In genomic region chr18:2657043-2657512, GRCh38 we compare ENCODE assay signal across 8 cellular contexts. TPM values are rescaled to one million over a fixed set of nuclear protein-coding genes. Genes with fewer than 3 reads are reported as not detected.
DNase-seq lines count a peak whose midpoint lies in the region; ATAC-seq, FAIRE-seq and TF ChIP-seq lines count a peak whose summit lies in the region.

No MANE protein-coding gene starts in this region.

- H3K27ac ChIP-seq in 22Rv1 (peak overlapping the region; percentile 97), astrocyte (ENCODE audit: low read depth, low read length) (peak overlapping the region; percentile 91), substantia nigra (ENCODE audit: low read depth, low read length, poor library complexity, severe bottlenecking) (no peak overlapping the region)

- FAIRE-seq in astrocyte (lab: Jason Lieb, UNC) = no peak

- no peak for TF ChIP-seq CTCF in 22Rv1 (IDR thresholded peaks at IDR 0.05)
- no peak for TF ChIP-seq CTCF in HFF-Myc (IDR thresholded peaks at IDR 0.05; ENCODE audit: low read depth, low read length, missing control alignments)
- no peak for TF ChIP-seq CTCF in astrocyte (IDR thresholded peaks at IDR 0.05; ENCODE audit: insufficient read depth, low read depth, low read length)

- no peaks in the 10 kb centered on the region for H3K27me3 ChIP-seq in astrocyte (ENCODE audit: insufficient read depth, low read length)

- H3K4me3 Mint-ChIP-seq in astrocyte (ENCODE audit: unreplicated experiment) (peak overlapping the region; percentile 93), memory B cell (peak overlapping the region; percentile 96)

- no peak for DNase-seq in HFF-Myc (ENCODE audit: extremely low read depth, low read depth)
- no peak for DNase-seq in astrocyte (ENCODE audit: low read depth)
- DNase-seq in memory B cell (ENCODE audit: low spot score in 2 of 2) = no peak
- DNase-seq in substantia nigra (lab: John Stamatoyannopoulos, UW) = no peak
- no peak for DNase-seq in kidney tubule cell (ENCODE audit: low spot score)
- no peak for DNase-seq in retina

- ATAC-seq in memory B cell (ENCODE audit: low read depth) = no peak
- ATAC-seq in HG02938 (IDR thresholded peaks at IDR 0.05; ENCODE audit: unreplicated experiment) = no peak

- H3K4me1 Mint-ChIP-seq in astrocyte (ENCODE audit: low read depth, unreplicated experiment) (peaks cover 10% of the 10 kb centered on the region), memory B cell (peaks cover 23% of the 10 kb centered on the region)

- H3K9me3 Mint-ChIP-seq in astrocyte (ENCODE audit: unreplicated experiment) = no peaks in the 10 kb centered on the region
- peaks cover 3% of the 10 kb centered on the region for H3K9me3 Mint-ChIP-seq in memory B cell

- H3K36me3 Mint-ChIP-seq in astrocyte (ENCODE audit: low read depth, unreplicated experiment) (no peaks in the 10 kb centered on the region), memory B cell (peaks cover 15% of the 10 kb centered on the region)

- no peaks in the 10 kb centered on the region for H3K36me3 ChIP-seq in astrocyte (ENCODE audit: insufficient read depth, low read length)

- H2AFZ ChIP-seq in astrocyte (ENCODE audit: low read depth, low read length) = no peak overlapping the region

- H3K9ac ChIP-seq in astrocyte (ENCODE audit: low read length) = peak overlapping the region; percentile 93

- H3K4me2 ChIP-seq in astrocyte (ENCODE audit: low read length) = peak overlapping the region; percentile 89

- H3K27me3 Mint-ChIP-seq in astrocyte (ENCODE audit: low read depth, unreplicated experiment) (peaks cover 7% of the 10 kb centered on the region), memory B cell (no peaks in the 10 kb centered on the region)

- H3K4me3 ChIP-seq in HFF-Myc (replicated peaks; ENCODE audit: low read depth, low read length) (peak overlapping the region; percentile 96), astrocyte (ENCODE audit: insufficient read depth, low read depth, low read length) (peak overlapping the region; percentile 71)

- H3K27ac Mint-ChIP-seq in astrocyte (ENCODE audit: unreplicated experiment) (peak overlapping the region; percentile 88), memory B cell (peak overlapping the region; percentile 99)

- H3K4me1 ChIP-seq in astrocyte (ENCODE audit: insufficient read depth, low read length) = peaks cover 8% of the 10 kb centered on the region

- H4K20me1 ChIP-seq in astrocyte (ENCODE audit: insufficient read depth, low read length) = peaks cover 34% of the 10 kb centered on the region

- H3K9me3 ChIP-seq in astrocyte (ENCODE audit: insufficient read depth, low read depth, low read length) = no peaks in the 10 kb centered on the region

- peaks cover 59% of the 10 kb centered on the region for H3K79me2 ChIP-seq in astrocyte (ENCODE audit: insufficient read depth, low read length)

RNA-seq across cellular contexts. Expression of gene SMCHD1, which starts 1.6 kb away (rescaled TPM):
- total RNA-seq in astrocyte = 29.6 and 29.7 TPM in 2 replicates
